In genomic region chr1:7705048-7705907, GRCh38 we compare ENCODE assay signal across 8 cellular contexts.
DNase-seq lines count a peak whose midpoint lies in the region; ATAC-seq, FAIRE-seq and TF ChIP-seq lines count a peak whose summit lies in the region.

No MANE protein-coding gene starts in this region.

- no peaks in the 10 kb centered on the region for H3K9me3 ChIP-seq in A549
- no peaks in the 10 kb centered on the region for H3K9me3 ChIP-seq in K562 (replicated peaks; ENCODE audit: control insufficient read depth, insufficient read depth, low read depth, low read length)

- H3K27me3 ChIP-seq in K562 (ENCODE audit: control insufficient read depth in 2 of 2, insufficient read depth in 2 of 2, low read length in 2 of 2) = peaks cover 28 to 45% of the 10 kb centered on the region in 2 experiments; a peak in 4 of 5 replicates

- no peaks in the 10 kb centered on the region for H3K79me2 ChIP-seq in K562 (ENCODE audit: control insufficient read depth, insufficient read depth, low read length)

- H3K27ac ChIP-seq in A549 = peak overlapping the region; percentile 17 to 82; a peak in 4 of 6 replicates
- no peak overlapping the region for H3K27ac ChIP-seq in K562 (ENCODE audit: extremely low read depth, low read depth, low read length)

- CTCF ChIA-PET in A549 (lab: Yijun Ruan, JAX) = interaction anchor here (0.8 to 2.9 kb wide), 4 partner anchors 26 to 47 kb away, joined by 3 to 13 read pairs (median 8); no protein-coding TSS in a partner anchor
- CTCF ChIA-PET in K562 (lab: Yijun Ruan, JAX; ENCODE audit: low intra/inter-chr PET ratio) = no interaction called here

- H4K20me1 ChIP-seq in K562 (replicated peaks; ENCODE audit: control insufficient read depth, insufficient read depth, low read length) = no peaks in the 10 kb centered on the region; the same call in 1 of the 2 replicates

- peak overlapping the region in 1 of 2 experiments; percentile 71; a peak in 2 of 4 replicates for H3K9ac ChIP-seq in K562 (ENCODE audit: insufficient read depth in 1 of 2, low read depth in 2 of 2, low read length in 2 of 2)

- peak in 1 of 2 experiments; percentile 11; a peak in 3 of 6 replicates for ATAC-seq in A549
- ATAC-seq in K562 = no peak
- no peak for ATAC-seq in HG03097 (IDR thresholded peaks at IDR 0.05; ENCODE audit: low FRiP score, unreplicated experiment)

- H3K4me1 ChIP-seq in A549 (peaks cover 6% of the 10 kb centered on the region; the same call in 1 of the 3 replicates), K562 (replicated peaks in 1 of 2; ENCODE audit: control insufficient read depth in 2 of 2, insufficient read depth in 2 of 2, low read length in 2 of 2) (peaks cover 0 to 18% of the 10 kb centered on the region in 2 experiments; a peak in 2 of 5 replicates)

- BruUV-seq in K562 (replicated peaks; lab: Mats Ljungman, UMichigan) = no TSS peak

- H3K4me3 ChIP-seq in A549 (peak overlapping the region; percentile 44), K562 (peak overlapping the region; percentile 16; the same call in 1 of the 2 replicates)

- TF ChIP-seq POLR2A in A549 (IDR thresholded peaks at IDR 0.05; ENCODE audit: low read length) = no peak
- TF ChIP-seq POLR2A in K562 (conservative IDR thresholded peaks at IDR 0.05) = no peak

- no peak for TF ChIP-seq CTCF in A549 (IDR thresholded peaks at IDR 0.05)
- no peak for TF ChIP-seq CTCF in K562 (IDR thresholded peaks at IDR 0.05 in 2 of 3, conservative IDR thresholded peaks at IDR 0.05 in 1 of 3; ENCODE audit: insufficient read depth in 2 of 3, low read depth in 1 of 3, low read length in 3 of 3)

- intact Hi-C loops in K562 (cut with micrococcal nuclease) = no loop called here

- H2AFZ ChIP-seq in K562 (ENCODE audit: low read depth, low read length) = no peak overlapping the region

- TF ChIP-seq EP300 in A549 (IDR thresholded peaks at IDR 0.05) = no peak
- TF ChIP-seq EP300 in K562 (IDR thresholded peaks at IDR 0.05; ENCODE audit: low read length) = no peak

- no peak for DNase-seq in A549 (ENCODE audit: low read depth in 1 of 2, low spot score in 1 of 2)
- peak; percentile 12 for DNase-seq in RPMI7951 (ENCODE audit: low read depth)
- DNase-seq in K562 (ENCODE audit: extremely low read depth in 1 of 4, low spot score in 3 of 4) = peak in 1 of 4 experiments; percentile 27
- peak; percentile 33 for DNase-seq in iPS-NIHi11 (ENCODE audit: low spot score)
- DNase-seq in stimulated activated CD8-positive, alpha-beta memory T cell treated with anti-CD3 and anti-CD28 coated beads, Interleukin-4, amount 100 ng/mL, for 48 hours = peak; percentile 28
- no peak for DNase-seq in NCI-H2196 treated with DMSO at 0.1 percent for 48 hours (lab: John Stamatoyannopoulos, UW; ENCODE audit: unreplicated experiment)
- DNase-seq in NCI-H1105 (lab: John Stamatoyannopoulos, UW) = no peak

- FAIRE-seq in A549 (lab: Jason Lieb, UNC) = no peak
- no peak for FAIRE-seq in K562 (lab: Jason Lieb, UNC)

- peak overlapping the region; percentile 91 for H3K4me2 ChIP-seq in A549
- no peak overlapping the region for H3K4me2 ChIP-seq in K562 (ENCODE audit: insufficient read depth, low read length)

- no peaks in the 10 kb centered on the region for H3K9me1 ChIP-seq in K562 (ENCODE audit: control insufficient read depth, insufficient read depth, low read length)

- POLR2A ChIA-PET in A549 (lab: Yijun Ruan, JAX) (interaction anchor here (0.8 kb wide), 1 partner anchor 24 kb away, joined by 5 read pairs; no protein-coding TSS in a partner anchor), K562 (lab: Yijun Ruan, JAX) (interaction anchor here (0.6 to 1.4 kb wide), 6 partner anchors 8 to 214 kb away, joined by 3 to 7 read pairs (median 4); no protein-coding TSS in a partner anchor)

- in situ Hi-C loops in K562 (cut with MboI) = no loop called here

- H3K36me3 ChIP-seq in K562 (ENCODE audit: control insufficient read depth, insufficient read depth, low read length) = no peaks in the 10 kb centered on the region

- WGBS in A549 (ENCODE audit: missing lambda C conversion rate) = 31% methylated on average over 13 of the region's 106 CpGs
- 44% methylated on average over 37 of the region's 106 CpGs for WGBS in K562 (ENCODE audit: insufficient coverage, low coverage, missing lambda C conversion rate)

- no peak for TF ChIP-seq RAD21 in A549 (conservative IDR thresholded peaks at IDR 0.05 in 1 of 2, IDR thresholded peaks at IDR 0.05 in 1 of 2)
- TF ChIP-seq RAD21 in K562 (CRISPR knock-in tag; conservative IDR thresholded peaks at IDR 0.05 in 1 of 2, IDR thresholded peaks at IDR 0.05 in 1 of 2) = no peak

TF ChIP-seq in A549, 52 proteins besides CTCF, POLR2A, EP300 and RAD21 (continues in another document):
- TF ChIP-seq HOXB13 (CRISPR knock-in tag; IDR thresholded peaks at IDR 0.05; ENCODE audit: low read depth) = no peak
- TF ChIP-seq EHMT2 (IDR thresholded peaks at IDR 0.05; ENCODE audit: low read depth) = no peak
- no peak for TF ChIP-seq NFE2L2 (conservative IDR thresholded peaks at IDR 0.05; ENCODE audit: low read length)
- TF ChIP-seq CBX2 (IDR thresholded peaks at IDR 0.05; ENCODE audit: borderline replicate concordance, low read depth) = no peak
- TF ChIP-seq HOXA7 (CRISPR knock-in tag; IDR thresholded peaks at IDR 0.05) = no peak
- no peak for TF ChIP-seq HDAC2 (IDR thresholded peaks at IDR 0.05)
- TF ChIP-seq MAX (IDR thresholded peaks at IDR 0.05) = no peak
- no peak for TF ChIP-seq MYC (IDR thresholded peaks at IDR 0.05; ENCODE audit: borderline replicate concordance, low read length)
- no peak for TF ChIP-seq PHF8 (IDR thresholded peaks at IDR 0.05; ENCODE audit: borderline replicate concordance, low read depth)
- no peak for TF ChIP-seq BHLHE40 (IDR thresholded peaks at IDR 0.05; ENCODE audit: low read depth, low read length)
- no peak for TF ChIP-seq KDM5A (IDR thresholded peaks at IDR 0.05)
- TF ChIP-seq, protein P1, sequence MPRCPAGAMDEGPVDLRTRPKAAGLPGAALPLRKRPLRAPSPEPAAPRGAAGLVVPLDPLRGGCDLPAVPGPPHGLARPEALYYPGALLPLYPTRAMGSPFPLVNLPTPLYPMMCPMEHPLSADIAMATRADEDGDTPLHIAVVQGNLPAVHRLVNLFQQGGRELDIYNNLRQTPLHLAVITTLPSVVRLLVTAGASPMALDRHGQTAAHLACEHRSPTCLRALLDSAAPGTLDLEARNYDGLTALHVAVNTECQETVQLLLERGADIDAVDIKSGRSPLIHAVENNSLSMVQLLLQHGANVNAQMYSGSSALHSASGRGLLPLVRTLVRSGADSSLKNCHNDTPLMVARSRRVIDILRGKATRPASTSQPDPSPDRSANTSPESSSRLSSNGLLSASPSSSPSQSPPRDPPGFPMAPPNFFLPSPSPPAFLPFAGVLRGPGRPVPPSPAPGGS (IDR thresholded peaks at IDR 0.05) = no peak
- TF ChIP-seq FOSL2 (IDR thresholded peaks at IDR 0.05) = no peak
- no peak for TF ChIP-seq FOSL2 (CRISPR knock-in tag; IDR thresholded peaks at IDR 0.05)
- no peak for TF ChIP-seq HES2 (IDR thresholded peaks at IDR 0.05)
- TF ChIP-seq MAFK (IDR thresholded peaks at IDR 0.05; ENCODE audit: partially characterized antibody) = no peak
- no peak for TF ChIP-seq FOXS1 (CRISPR knock-in tag; IDR thresholded peaks at IDR 0.05)
- no peak for TF ChIP-seq ZSCAN20 (CRISPR knock-in tag; IDR thresholded peaks at IDR 0.05)

TF ChIP-seq in K562, 482 proteins besides CTCF, POLR2A, EP300 and RAD21 (continues in another document):
- TF ChIP-seq ELF4 (CRISPR knock-in tag; IDR thresholded peaks at IDR 0.05) = no peak
- TF ChIP-seq HDAC1 (IDR thresholded peaks at IDR 0.05) = peak in 1 of 2 experiments; percentile 92; a peak in 2 of 4 replicates
- no peak for TF ChIP-seq PHF20 (IDR thresholded peaks at IDR 0.05; ENCODE audit: partially characterized antibody)
- TF ChIP-seq NCOA4 (IDR thresholded peaks at IDR 0.05; ENCODE audit: partially characterized antibody) = no peak
- no peak for TF ChIP-seq POLR2AphosphoS2 (IDR thresholded peaks at IDR 0.05; ENCODE audit: low read length)
- no peak for TF ChIP-seq ELK1 (CRISPR knock-in tag; IDR thresholded peaks at IDR 0.05)
- peak; percentile 89 for TF ChIP-seq ZBTB2 (IDR thresholded peaks at IDR 0.05)
- no peak for TF ChIP-seq ZNF277 (CRISPR knock-in tag; IDR thresholded peaks at IDR 0.05; ENCODE audit: borderline replicate concordance)

Comparison
In these comparisons a context has a peak if more than half of its experiments do, and no peak if none do; other contexts are left out.
1. DNase-seq: peak in RPMI7951 (single experiment), iPS-NIHi11 (single experiment) and stimulated activated CD8-positive, alpha-beta memory T cell treated with anti-CD3 and anti-CD28 coated beads, Interleukin-4, amount 100 ng/mL, for 48 hours (single experiment); none in A549 (0 of 2), NCI-H2196 treated with DMSO at 0.1 percent for 48 hours (single experiment) and NCI-H1105 (single experiment).
2. Of the 35 proteins assayed by ChIP-seq in both K562 and A549: peak only in K562: MAX; only in A549: none; in both: none; in neither: 33; mixed calls (peak in some experiments, not most) for 1.